15 cellular contexts compared by ENCODE assay signal in the genomic region with DNA sequence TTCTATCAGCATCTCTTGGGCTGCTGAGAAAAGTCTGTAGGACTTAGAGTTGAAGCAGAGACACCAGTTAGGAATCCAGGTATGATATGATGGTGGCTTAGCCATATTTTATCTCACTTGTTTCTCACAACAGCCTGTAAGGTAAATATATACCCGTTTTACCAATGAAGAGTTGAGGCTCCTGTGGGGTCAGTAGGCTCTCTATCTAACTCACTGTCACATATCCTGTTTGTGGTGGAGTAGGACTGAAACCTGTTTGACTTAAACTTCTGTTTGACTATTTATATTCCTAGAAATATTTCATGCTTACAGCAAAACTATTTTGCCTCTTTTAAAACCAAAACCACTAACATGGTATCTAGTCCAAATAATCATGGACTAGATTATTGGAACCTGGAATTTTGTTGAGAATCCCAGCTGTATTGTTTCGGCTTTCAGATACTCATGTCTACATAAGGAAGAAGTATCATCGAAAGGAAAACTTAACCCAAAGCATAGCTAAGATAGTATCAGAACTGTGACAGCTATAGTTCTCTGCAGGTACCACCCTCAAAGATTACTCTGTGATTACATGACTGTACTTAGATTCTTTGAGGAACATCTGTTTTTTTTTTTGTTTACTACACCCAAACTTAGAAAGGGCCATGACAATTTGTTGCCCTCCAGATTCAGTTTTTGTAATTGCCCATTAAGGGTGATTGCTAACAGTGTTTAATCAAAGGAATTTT.
"Had no signal": no experiment of that assay in that cellular context is flagged by ENCODE, and none has a peak within 500 bp of the region (broad histone marks: within the 10 kb centered on the region; RNA-seq: fewer than 3 reads in every experiment).

No MANE protein-coding gene starts in this region.

- H3K36me3 Mint-ChIP-seq: naive B cell had no signal

- FAIRE-seq: colon had no signal

- H3K4me1 Mint-ChIP-seq: naive B cell had no signal

- H3K9me3 Mint-ChIP-seq: naive B cell had no signal

- ATAC-seq: esophagus mucosa, left lobe of liver, sciatic nerve had no signal

- H3K27ac ChIP-seq: adrenal gland, ovary, thyroid gland, vagina had no signal

- H3K27me3 Mint-ChIP-seq: naive B cell had no signal

- H3K27ac Mint-ChIP-seq: naive B cell had no signal

- H3K4me3 Mint-ChIP-seq: naive B cell had no signal

- DNase-seq: activated CD4-positive, alpha-beta T cell treated with anti-CD3 and anti-CD28 coated beads, Interleukin-2, amount 50 U/mL, for 4 hours; activated CD4-positive, CD25-positive, alpha-beta regulatory T cell; activated naive CD4-positive, alpha-beta T cell treated with Interleukin-2 at 50 U/mL for 16 hours; adrenal gland; naive B cell; ovary; stimulated activated CD4-positive, alpha-beta T cell treated with anti-CD3 and anti-CD28 coated beads, Interleukin-12 subunit alpha, Interleukin-12 subunit beta, amount 100 ng/mL, for 4 hours; stimulated activated CD4-positive, alpha-beta T cell treated with anti-CD3 and anti-CD28 coated beads, Interleukin-2, amount 100 ng/mL, for 24 hours; SW 1271; thyroid gland had no signal
